Comparison of ENCODE assay signal across 1 cellular context in genomic region chr2:75055307-75055819, GRCh38.
TF ChIP-seq lines count a peak whose summit lies in the region.

No MANE protein-coding gene starts in this region.

TF ChIP-seq in H1, 55 proteins besides CTCF, POLR2A, EP300 and RAD21 (continued from another document):
- TF ChIP-seq CHD7 (IDR thresholded peaks at IDR 0.05; ENCODE audit: insufficient replicate concordance, low read length) (no peak), RNF2 (IDR thresholded peaks at IDR 0.05; ENCODE audit: borderline replicate concordance, low read depth, low read length, missing control alignments, poor library complexity, severe bottlenecking) (no peak), SIRT6 (IDR thresholded peaks at IDR 0.05; ENCODE audit: low read length) (no peak)
